ENCODE assay signal across 2 cellular contexts in the genomic region with DNA sequence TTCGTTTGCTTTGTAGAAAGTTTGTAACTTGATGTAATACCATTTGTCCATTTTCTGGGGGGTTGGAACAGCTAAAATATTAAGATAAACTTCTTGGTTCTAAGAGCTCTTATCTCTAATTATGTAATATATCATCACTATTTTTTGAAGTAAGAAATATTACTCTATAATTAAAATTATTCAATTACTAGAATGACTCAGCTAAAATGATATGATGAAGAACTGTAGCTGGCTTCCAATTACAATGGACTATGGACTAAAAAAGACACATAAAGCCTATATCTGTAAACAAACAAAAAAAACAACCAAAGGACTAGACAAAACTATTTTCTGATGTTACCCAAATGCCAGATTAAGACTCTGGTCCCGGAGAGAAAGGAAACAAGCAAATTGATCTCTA.
TF ChIP-seq lines count a peak whose summit lies in the region.

No MANE protein-coding gene starts in this region.

TF ChIP-seq in HepG2, 621 proteins besides CTCF, POLR2A, EP300 and RAD21 (continued from another document):
- TF ChIP-seq, protein P1, sequence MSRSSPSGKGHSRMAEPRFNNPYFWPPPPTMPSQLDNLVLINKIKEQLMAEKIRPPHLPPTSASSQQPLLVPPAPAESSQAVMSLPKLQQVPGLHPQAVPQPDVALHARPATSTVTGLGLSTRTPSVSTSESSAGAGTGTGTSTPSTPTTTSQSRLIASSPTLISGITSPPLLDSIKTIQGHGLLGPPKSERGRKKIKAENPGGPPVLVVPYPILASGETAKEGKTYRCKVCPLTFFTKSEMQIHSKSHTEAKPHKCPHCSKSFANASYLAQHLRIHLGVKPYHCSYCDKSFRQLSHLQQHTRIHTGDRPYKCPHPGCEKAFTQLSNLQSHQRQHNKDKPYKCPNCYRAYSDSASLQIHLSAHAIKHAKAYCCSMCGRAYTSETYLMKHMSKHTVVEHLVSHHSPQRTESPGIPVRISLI (CRISPR knock-in tag; IDR thresholded peaks at IDR 0.05; ENCODE audit: borderline replicate concordance) = no peak
- TF ChIP-seq TFE3 (CRISPR knock-in tag; IDR thresholded peaks at IDR 0.05) (no peak), NFE2L2 (IDR thresholded peaks at IDR 0.05; ENCODE audit: low read length) (peak; percentile 65), KLF16 (CRISPR knock-in tag; IDR thresholded peaks at IDR 0.05) (no peak), ZSCAN29 (CRISPR knock-in tag; conservative IDR thresholded peaks at IDR 0.05) (no peak)
- TF ChIP-seq, protein P2, sequence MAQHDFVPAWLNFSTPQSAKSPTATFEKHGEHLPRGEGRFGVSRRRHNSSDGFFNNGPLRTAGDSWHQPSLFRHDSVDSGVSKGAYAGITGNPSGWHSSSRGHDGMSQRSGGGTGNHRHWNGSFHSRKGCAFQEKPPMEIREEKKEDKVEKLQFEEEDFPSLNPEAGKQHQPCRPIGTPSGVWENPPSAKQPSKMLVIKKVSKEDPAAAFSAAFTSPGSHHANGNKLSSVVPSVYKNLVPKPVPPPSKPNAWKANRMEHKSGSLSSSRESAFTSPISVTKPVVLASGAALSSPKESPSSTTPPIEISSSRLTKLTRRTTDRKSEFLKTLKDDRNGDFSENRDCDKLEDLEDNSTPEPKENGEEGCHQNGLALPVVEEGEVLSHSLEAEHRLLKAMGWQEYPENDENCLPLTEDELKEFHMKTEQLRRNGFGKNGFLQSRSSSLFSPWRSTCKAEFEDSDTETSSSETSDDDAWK (CRISPR knock-in tag; IDR thresholded peaks at IDR 0.05) = no peak

TF ChIP-seq in GM23338, 12 proteins besides CTCF, POLR2A, EP300 and RAD21 (continued from another document):
- TF ChIP-seq ZNF462 (CRISPR knock-in tag; IDR thresholded peaks at IDR 0.05) = no peak
- no peak for TF ChIP-seq ZNF114 (CRISPR knock-in tag; IDR thresholded peaks at IDR 0.05)
- TF ChIP-seq STAT1 (IDR thresholded peaks at IDR 0.05; ENCODE audit: unreplicated experiment) = no peak
- TF ChIP-seq POLR2AphosphoS5 (IDR thresholded peaks at IDR 0.05; ENCODE audit: low read depth) = no peak
- TF ChIP-seq, protein P3, sequence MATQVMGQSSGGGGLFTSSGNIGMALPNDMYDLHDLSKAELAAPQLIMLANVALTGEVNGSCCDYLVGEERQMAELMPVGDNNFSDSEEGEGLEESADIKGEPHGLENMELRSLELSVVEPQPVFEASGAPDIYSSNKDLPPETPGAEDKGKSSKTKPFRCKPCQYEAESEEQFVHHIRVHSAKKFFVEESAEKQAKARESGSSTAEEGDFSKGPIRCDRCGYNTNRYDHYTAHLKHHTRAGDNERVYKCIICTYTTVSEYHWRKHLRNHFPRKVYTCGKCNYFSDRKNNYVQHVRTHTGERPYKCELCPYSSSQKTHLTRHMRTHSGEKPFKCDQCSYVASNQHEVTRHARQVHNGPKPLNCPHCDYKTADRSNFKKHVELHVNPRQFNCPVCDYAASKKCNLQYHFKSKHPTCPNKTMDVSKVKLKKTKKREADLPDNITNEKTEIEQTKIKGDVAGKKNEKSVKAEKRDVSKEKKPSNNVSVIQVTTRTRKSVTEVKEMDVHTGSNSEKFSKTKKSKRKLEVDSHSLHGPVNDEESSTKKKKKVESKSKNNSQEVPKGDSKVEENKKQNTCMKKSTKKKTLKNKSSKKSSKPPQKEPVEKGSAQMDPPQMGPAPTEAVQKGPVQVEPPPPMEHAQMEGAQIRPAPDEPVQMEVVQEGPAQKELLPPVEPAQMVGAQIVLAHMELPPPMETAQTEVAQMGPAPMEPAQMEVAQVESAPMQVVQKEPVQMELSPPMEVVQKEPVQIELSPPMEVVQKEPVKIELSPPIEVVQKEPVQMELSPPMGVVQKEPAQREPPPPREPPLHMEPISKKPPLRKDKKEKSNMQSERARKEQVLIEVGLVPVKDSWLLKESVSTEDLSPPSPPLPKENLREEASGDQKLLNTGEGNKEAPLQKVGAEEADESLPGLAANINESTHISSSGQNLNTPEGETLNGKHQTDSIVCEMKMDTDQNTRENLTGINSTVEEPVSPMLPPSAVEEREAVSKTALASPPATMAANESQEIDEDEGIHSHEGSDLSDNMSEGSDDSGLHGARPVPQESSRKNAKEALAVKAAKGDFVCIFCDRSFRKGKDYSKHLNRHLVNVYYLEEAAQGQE (IDR thresholded peaks at IDR 0.05; ENCODE audit: unreplicated experiment) = no peak
- TF ChIP-seq EZH2 (IDR thresholded peaks at IDR 0.05; ENCODE audit: low read depth, unreplicated experiment) = no peak
- TF ChIP-seq ETS1 (IDR thresholded peaks at IDR 0.05) = no peak
- no peak for TF ChIP-seq JUNB (IDR thresholded peaks at IDR 0.05; ENCODE audit: unreplicated experiment)
- TF ChIP-seq EZH2phosphoT487 (IDR thresholded peaks at IDR 0.05; ENCODE audit: unreplicated experiment) = no peak
TF ChIP-seq in GM23338: peak in this region for 0.
